Comparison of ENCODE assay signal across 8 cellular contexts in genomic region chr9:4984571-4985375, GRCh38. TPM values are rescaled to one million over a fixed set of nuclear protein-coding genes. Genes with fewer than 3 reads are reported as not detected.
DNase-seq lines count a peak whose midpoint lies in the region; ATAC-seq and TF ChIP-seq lines count a peak whose summit lies in the region.

JAK2 (plus strand) TSS chr9:4985272; CDS start chr9:5021988, 36,716 bp downstream.

- TF ChIP-seq CTCF in AG09309 (IDR thresholded peaks at IDR 0.05; ENCODE audit: control insufficient read depth, insufficient read depth, low read depth, low read length, missing control alignments) = peak; percentile 53

- H3K27me3 ChIP-seq in layer of hippocampus (ENCODE audit: control insufficient read depth, insufficient read depth, low read length) = no peaks in the 10 kb centered on the region

- H3K27ac ChIP-seq in layer of hippocampus (ENCODE audit: low read depth, low read length) = peak within 1 kb of the TSS; percentile 93

- ATAC-seq in GM18870 (IDR thresholded peaks at IDR 0.05; ENCODE audit: unreplicated experiment) = peak; percentile 56
- peak; percentile 62 for ATAC-seq in HG03139 (IDR thresholded peaks at IDR 0.05; ENCODE audit: unreplicated experiment)

- DNase-seq in AG09309 (ENCODE audit: low read depth) (peak; percentile 74), NCI-H345 (lab: John Stamatoyannopoulos, UW) (peak; percentile 87), cerebellum (ENCODE audit: low spot score) (peak; percentile 76)
- DNase-seq in activated CD4-positive, CD25-positive, alpha-beta regulatory T cell treated with anti-CD3 and anti-CD28 coated beads, Interleukin-2, amount 50 U/mL, for 72 hours = peak; percentile 82
- DNase-seq in stimulated activated CD4-positive, alpha-beta T cell treated with anti-CD3 and anti-CD28 coated beads, Interleukin-1b, Interleukin-23, amount 100 ng/mL, for 4 hours (ENCODE audit: low read depth in 2 of 2) = peak; percentile 62 to 74

- peak within 1 kb of the TSS; percentile 76 for H3K4me3 ChIP-seq in AG09309 (ENCODE audit: control insufficient read depth, low read depth, low read length)

RNA-seq across cellular contexts. Expression of gene JAK2, which starts in this region (rescaled TPM):
- 36.4 TPM for total RNA-seq in cerebellum

Comparison
In these comparisons a context has a peak if more than half of its experiments do, and no peak if none do; other contexts are left out.
1. Peak in every context shown above with its lines: DNase-seq, ATAC-seq, H3K4me3 ChIP-seq and H3K27ac ChIP-seq.